Comparison of ENCODE assay signal across 11 cellular contexts in genomic region chr2:98560256-98560771, GRCh38. TPM values are rescaled to one million over a fixed set of nuclear protein-coding genes. Genes with fewer than 3 reads are reported as not detected.
A peak's percentile ranks its signal among the peaks of the same experiment; 100 is the strongest.
DNase-seq lines count a peak whose midpoint lies in the region; ATAC-seq and TF ChIP-seq lines count a peak whose summit lies in the region.
"Had no signal": no experiment of that assay in that cellular context is flagged by ENCODE, and none has a peak within 500 bp of the region (broad histone marks: within the 10 kb centered on the region; RNA-seq: fewer than 3 reads in every experiment).

No MANE protein-coding gene starts in this region.

- CTCF ChIA-PET in OCI-LY7 (lab: Charles Lee; ENCODE audit: unreplicated experiment) = interaction anchor here (1.8 kb wide), 1 partner anchor 13 kb away, joined by 4 read pairs; no protein-coding TSS in a partner anchor

- no peak for ATAC-seq in DND-41 (ENCODE audit: insufficient read depth, low read depth)
- no peak for ATAC-seq in HG03354 (IDR thresholded peaks at IDR 0.05; ENCODE audit: poor library complexity, severe bottlenecking, unreplicated experiment)

- intact Hi-C loops in OCI-LY7 (cut with micrococcal nuclease; ENCODE audit: unreplicated experiment) = loop anchor here (5.0 kb wide), 1 partner anchor 893 kb away; the partner anchor contains the start of gene C2orf92

- H4K20me1 ChIP-seq in DND-41 (ENCODE audit: insufficient read depth, low read length) (no peaks in the 10 kb centered on the region), OCI-LY7 (ENCODE audit: insufficient read depth, low read length) (no peaks in the 10 kb centered on the region), osteoblast (ENCODE audit: insufficient read depth, low read length) (no peaks in the 10 kb centered on the region)

- no peaks in the 10 kb centered on the region for H3K27me3 ChIP-seq in DND-41 (ENCODE audit: insufficient read depth, low read length, poor library complexity)
- no peaks in the 10 kb centered on the region for H3K27me3 ChIP-seq in osteoblast (ENCODE audit: insufficient read depth, low read length)
- H3K27me3 ChIP-seq: suprapubic skin had no signal

- H2AFZ ChIP-seq in DND-41 (ENCODE audit: low read depth, low read length) (no peak overlapping the region), OCI-LY7 (ENCODE audit: low read length) (peak overlapping the region; percentile 68; the same call in 1 of the 2 replicates), osteoblast (ENCODE audit: low read length) (peak overlapping the region; percentile 73)

- no TSS peak for BruUV-seq in OCI-LY7 (replicated peaks; lab: Mats Ljungman, UMichigan)

- no peaks in the 10 kb centered on the region for H3K79me2 ChIP-seq in DND-41 (ENCODE audit: insufficient read depth, low read length)
- no peaks in the 10 kb centered on the region for H3K79me2 ChIP-seq in OCI-LY7 (ENCODE audit: insufficient read depth, low read depth, low read length)
- no peaks in the 10 kb centered on the region for H3K79me2 ChIP-seq in osteoblast (ENCODE audit: insufficient read depth, low read length)

- H3K4me1 ChIP-seq in DND-41 (ENCODE audit: insufficient read depth, low read length) (peaks cover 48% of the 10 kb centered on the region), OCI-LY7 (ENCODE audit: insufficient read depth, low read length, poor library complexity, severe bottlenecking) (peaks cover 74% of the 10 kb centered on the region), osteoblast (ENCODE audit: insufficient read depth, low read length) (peaks cover 29% of the 10 kb centered on the region)
- H3K4me1 ChIP-seq: suprapubic skin had no signal

- peaks cover 67% of the 10 kb centered on the region for H3K36me3 ChIP-seq in DND-41 (ENCODE audit: insufficient read depth, low read length)
- H3K36me3 ChIP-seq in OCI-LY7 (ENCODE audit: insufficient read depth, low read length) = peaks cover 12% of the 10 kb centered on the region; the same call in 1 of the 2 replicates
- no peaks in the 10 kb centered on the region for H3K36me3 ChIP-seq in osteoblast (ENCODE audit: insufficient read depth, low read length)

- H3K9ac ChIP-seq in DND-41 (ENCODE audit: low read depth, low read length) = no peak overlapping the region

- DNase-seq in DND-41 = no peak
- no peak for DNase-seq in OCI-LY7 (ENCODE audit: low spot score)
- peak; percentile 79 for DNase-seq in epithelial cell of esophagus (ENCODE audit: low read depth)
- peak; percentile 99 for DNase-seq in osteoblast (ENCODE audit: insufficient read length, low spot score, missing footprints)
- DNase-seq in nucleus accumbens (lab: John Stamatoyannopoulos, UW) = no peak
- no peak for DNase-seq in UCSD-AML1 (lab: John Stamatoyannopoulos, UW; ENCODE audit: unreplicated experiment)
- no peak for DNase-seq in epidermal melanocyte (ENCODE audit: insufficient read length, low spot score)
- DNase-seq: nephron progenitor cell; NK-92 treated with Interleukin-12 subunit alpha and Interleukin-12 subunit beta, amount 100 ng/mL, for 24 hours had no signal

- POLR2A ChIA-PET in OCI-LY7 (lab: Charles Lee) = interaction anchor here (0.5 to 1.6 kb wide), 4 partner anchors 18 to 112 kb away, joined by 3 to 8 read pairs (median 4); no protein-coding TSS in a partner anchor

- no peaks in the 10 kb centered on the region for H3K9me2 ChIP-seq in OCI-LY7 (ENCODE audit: insufficient read depth, low read length)

- no peak overlapping the region for H3K4me2 ChIP-seq in DND-41 (ENCODE audit: insufficient read depth, low read length)
- H3K4me2 ChIP-seq in OCI-LY7 (ENCODE audit: low read length) = peak overlapping the region; percentile 55
- peak overlapping the region; percentile 67 for H3K4me2 ChIP-seq in osteoblast (ENCODE audit: insufficient read depth, low read length)

- 0 out of 2 replicates have a peak overlapping the region, but pooled peaks have one; percentile 8 for H3K27ac ChIP-seq in DND-41 (ENCODE audit: low read length)
- H3K27ac ChIP-seq in OCI-LY7 (ENCODE audit: low read depth, low read length, poor library complexity, severe bottlenecking) = peak overlapping the region; percentile 64
- H3K27ac ChIP-seq in osteoblast (ENCODE audit: low read depth, low read length) = peak overlapping the region; percentile 70
- H3K27ac ChIP-seq: suprapubic skin had no signal

- H3K4me3 ChIP-seq in DND-41 (ENCODE audit: low read depth in 1 of 2, low read length in 2 of 2) (no peak overlapping the region), OCI-LY7 (ENCODE audit: low read depth, low read length, poor library complexity, severe bottlenecking) (no peak overlapping the region), epithelial cell of esophagus (ENCODE audit: low read length) (no peak overlapping the region), osteoblast (ENCODE audit: insufficient read depth, low read length) (peak overlapping the region; percentile 24)
- H3K4me3 ChIP-seq: suprapubic skin had no signal

- TF ChIP-seq CTCF in DND-41 (IDR thresholded peaks at IDR 0.05; ENCODE audit: borderline replicate concordance, extremely low read depth, low read length, poor library complexity, severe bottlenecking) = no peak
- no peak for TF ChIP-seq CTCF in OCI-LY7 (conservative IDR thresholded peaks at IDR 0.05; ENCODE audit: low read length)
- no peak for TF ChIP-seq CTCF in epithelial cell of esophagus (IDR thresholded peaks at IDR 0.05; ENCODE audit: insufficient read depth, low read depth, low read length, missing control alignments)
- no peak for TF ChIP-seq CTCF in osteoblast (IDR thresholded peaks at IDR 0.05; ENCODE audit: extremely low read depth, low read depth, low read length)

- no peaks in the 10 kb centered on the region for H3K9me3 ChIP-seq in DND-41 (ENCODE audit: insufficient read depth, low read length, severe bottlenecking)
- no peaks in the 10 kb centered on the region for H3K9me3 ChIP-seq in OCI-LY7 (ENCODE audit: low read length)
- no peaks in the 10 kb centered on the region for H3K9me3 ChIP-seq in osteoblast (ENCODE audit: low read depth, low read length)
- H3K9me3 ChIP-seq: suprapubic skin had no signal

RNA-seq across cellular contexts. Expression of gene COA5, which starts 48.0 kb away (rescaled TPM):
- total RNA-seq in OCI-LY7 (2014; rRNA removed; shearing (Covaris generic)) = 40.0 and 50.1 TPM in 2 replicates
- 32.8 and 33.6 TPM in 2 replicates for total RNA-seq in OCI-LY7 (2022)
- 17.4 and 21.2 TPM in 2 replicates for total RNA-seq in osteoblast

RNA-seq across cellular contexts. Expression of gene UNC50, which starts 48.1 kb away (rescaled TPM):
- total RNA-seq in OCI-LY7 (2014; rRNA removed; shearing (Covaris generic)) = 19.2 and 24.4 TPM in 2 replicates
- total RNA-seq in OCI-LY7 (2022) (33.3 and 33.7 TPM in 2 replicates), osteoblast (31.5 and 36.2 TPM in 2 replicates)

Comparison
In these comparisons a context has a peak if more than half of its experiments do, and no peak if none do; other contexts are left out.
1. DNase-seq: peak in epithelial cell of esophagus (single experiment) and osteoblast (single experiment); none in DND-41 (single experiment), OCI-LY7 (single experiment), nucleus accumbens (0 of 56), UCSD-AML1 (single experiment) and epidermal melanocyte (single experiment).
2. H3K27ac ChIP-seq: peak in every context shown above with its lines; median percentile 70 in osteoblast; 64 in OCI-LY7; 8 in DND-41.